20 cellular contexts compared by ENCODE assay signal in genomic region chr18:22485808-22486244, GRCh38.
DNase-seq lines count a peak whose midpoint lies in the region; ATAC-seq, FAIRE-seq and TF ChIP-seq lines count a peak whose summit lies in the region.
"Had no signal": no experiment of that assay in that cellular context is flagged by ENCODE, and none has a peak within 500 bp of the region (broad histone marks: within the 10 kb centered on the region; RNA-seq: fewer than 3 reads in every experiment).

No MANE protein-coding gene starts in this region.

- peak overlapping the region; percentile 90; the same call in 1 of the 2 replicates for H3K27ac ChIP-seq in C4-2B
- H3K27ac ChIP-seq: PC-9, SK-N-MC, upper lobe of right lung had no signal

- DNase-seq in M059J (ENCODE audit: low read depth) (peak; percentile 56), bronchial epithelial cell (ENCODE audit: low read depth) (peak; percentile 89), iris pigment epithelial cell (ENCODE audit: low read depth) (peak; percentile 68), NCI-H510A (lab: John Stamatoyannopoulos, UW) (no peak)
- no peak for DNase-seq in activated naive CD4-positive, alpha-beta T cell (lab: John Stamatoyannopoulos, UW)
- DNase-seq in stimulated activated CD4-positive, alpha-beta T cell treated with anti-CD3 and anti-CD28 coated beads, Interleukin-4, amount 100 ng/mL, for 24 hours: no peak
- DNase-seq: activated CD4-positive, CD25-positive, alpha-beta regulatory T cell treated with anti-CD3 and anti-CD28 coated beads, Interleukin-2, amount 50 U/mL, for 72 hours; activated naive CD8-positive, alpha-beta T cell treated with anti-CD3 and anti-CD28 coated beads, Interleukin-2, amount 50 U/mL, for 24 hours; effector CD8-positive, alpha-beta T cell; H9; KG1; left ventricle myocardium inferior; NCI-H1092 treated with DMSO at 0.1 percent for 48 hours; NCI-H774; PC-9; upper lobe of right lung had no signal

- peak; percentile 18 for FAIRE-seq in bronchial epithelial cell (lab: Jason Lieb, UNC)

- H3K36me3 ChIP-seq in bronchial epithelial cell (ENCODE audit: control insufficient read depth, insufficient read depth, low read length): no peaks in the 10 kb centered on the region
- H3K36me3 ChIP-seq: left ventricle myocardium inferior, upper lobe of right lung had no signal

- H3K27me3 ChIP-seq in bronchial epithelial cell (ENCODE audit: control insufficient read depth, insufficient read depth, low read length): no peaks in the 10 kb centered on the region
- H3K27me3 ChIP-seq: upper lobe of right lung had no signal

- ATAC-seq in HG03520 (IDR thresholded peaks at IDR 0.05; ENCODE audit: unreplicated experiment): no peak
- ATAC-seq: activated naive CD8-positive, alpha-beta T cell treated with anti-CD3 and anti-CD28 coated beads, Interleukin-2, amount 50 U/mL, for 24 hours; activated T-helper 17 cell treated with anti-CD3 and anti-CD28 coated beads, Interleukin-2, amount 50 U/mL, for 72 hours; upper lobe of right lung had no signal

- TF ChIP-seq CTCF in C4-2B (conservative IDR thresholded peaks at IDR 0.05) (no peak), bronchial epithelial cell (IDR thresholded peaks at IDR 0.05; ENCODE audit: insufficient read depth, low read length, severe bottlenecking) (no peak)

- H3K4me3 ChIP-seq in bronchial epithelial cell (ENCODE audit: low read depth, low read length): no peak overlapping the region
- H3K4me3 ChIP-seq: left ventricle myocardium inferior, PC-9, SK-N-MC, upper lobe of right lung had no signal

Comparison
In these comparisons a context has a peak if more than half of its experiments do, and no peak if none do; other contexts are left out.
1. DNase-seq: peak in M059J (single experiment), bronchial epithelial cell (single experiment) and iris pigment epithelial cell (single experiment); none in activated naive CD4-positive, alpha-beta T cell (0 of 4), NCI-H510A (single experiment) and stimulated activated CD4-positive, alpha-beta T cell treated with anti-CD3 and anti-CD28 coated beads, Interleukin-4, amount 100 ng/mL, for 24 hours (single experiment).